8 cellular contexts compared by ENCODE assay signal in the genomic region with DNA sequence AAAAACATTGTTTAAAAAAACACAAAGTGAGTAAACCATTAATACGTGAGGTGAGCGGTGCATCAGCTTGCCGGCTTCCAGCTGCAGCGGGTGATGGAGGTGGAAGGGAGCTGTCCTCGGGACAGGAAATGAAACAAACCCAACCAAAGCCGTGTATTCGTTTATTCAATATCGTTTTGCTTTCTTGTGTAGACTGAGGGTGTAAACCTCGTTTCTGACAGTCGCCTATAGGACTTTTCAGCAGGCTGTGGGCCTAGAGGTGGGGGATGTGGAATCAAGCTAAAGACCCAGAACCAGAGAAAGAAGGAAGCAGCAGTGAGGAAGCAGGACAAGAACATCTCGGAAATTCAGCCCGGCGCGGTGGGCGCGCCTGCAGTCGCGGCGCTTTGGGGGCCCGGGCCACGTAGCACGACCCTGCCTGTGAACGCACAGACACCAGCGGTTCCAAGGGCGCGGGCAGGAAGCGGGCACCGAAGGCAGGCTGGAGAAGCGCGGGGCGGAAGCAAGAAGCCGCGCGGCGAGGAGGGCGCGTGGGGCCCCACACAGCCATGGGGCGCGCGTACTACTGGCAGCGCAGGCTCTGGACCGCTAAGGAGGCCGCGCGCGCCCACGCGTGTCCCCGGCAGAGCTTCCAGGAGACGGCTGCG. TPM values are rescaled to one million over a fixed set of nuclear protein-coding genes. Genes with fewer than 3 reads are reported as not detected.
A peak's percentile ranks its signal among the peaks of the same experiment; 100 is the strongest.
DNase-seq lines count a peak whose midpoint lies in the region; ATAC-seq, FAIRE-seq and TF ChIP-seq lines count a peak whose summit lies in the region.

No MANE protein-coding gene starts in this region.

- no peaks in the 10 kb centered on the region for H3K9me1 ChIP-seq in K562 (ENCODE audit: control insufficient read depth, insufficient read depth, low read length)

- peaks cover 15 to 18% of the 10 kb centered on the region in 2 donors for H3K4me1 Mint-ChIP-seq in stimulated activated naive B cell treated with anti-CD40 and anti-IgM and Interleukin-4, amounts not matched to agents 10 μg/mL and 1 μg/mL and 100 μg/mL, for 72 hours

- POLR2A ChIA-PET in K562 (lab: Yijun Ruan, JAX) = interaction anchor here (0.6 to 1.2 kb wide), 3 partner anchors 9 to 296 kb away, joined by 3 read pairs; no protein-coding TSS in a partner anchor

- TF ChIP-seq POLR2A in NB4 (IDR thresholded peaks at IDR 0.05; ENCODE audit: extremely low read depth, insufficient read length) (no peak), K562 (conservative IDR thresholded peaks at IDR 0.05) (no peak)

- DNase-seq in NB4 (ENCODE audit: low read depth) (no peak), K562 (ENCODE audit: extremely low read depth in 1 of 4, low spot score in 3 of 4) (no peak), KBM-7 (no peak)
- peak; percentile 14 for DNase-seq in stimulated activated naive B cell treated with anti-CD40 and anti-IgM and Interleukin-4, amounts not matched to agents 10 μg/mL and 1 μg/mL and 100 μg/mL, for 72 hours

- peaks cover 26% of the 10 kb centered on the region for H3K79me2 ChIP-seq in K562 (ENCODE audit: control insufficient read depth, insufficient read depth, low read length)

- H3K9ac ChIP-seq in BLaER1 (peak overlapping the region; percentile 20; the same call in 1 of the 2 replicates), K562 (ENCODE audit: insufficient read depth in 1 of 2, low read depth in 2 of 2, low read length in 2 of 2) (no peak overlapping the region), liver (ENCODE audit: low read depth in 1 of 2, low read length in 2 of 2) (peak overlapping the region; percentile 54 to 59)

- H3K27ac Mint-ChIP-seq in stimulated activated naive B cell treated with anti-CD40 and anti-IgM and Interleukin-4, amounts not matched to agents 10 μg/mL and 1 μg/mL and 100 μg/mL, for 72 hours = peak overlapping the region; percentile 97

- in situ Hi-C loops in K562 (cut with MboI) = no loop called here
- in situ Hi-C loops in KBM-7 (cut with MboI; ENCODE audit: low pct_unique_long_range_greater_than_20kb, low sequenced_read_pairs) = no loop called here

- no peak for TF ChIP-seq EP300 in K562 (IDR thresholded peaks at IDR 0.05; ENCODE audit: low read length)

- CTCF ChIA-PET in K562 (lab: Yijun Ruan, JAX; ENCODE audit: low intra/inter-chr PET ratio) = interaction anchor here (0.6 kb wide), 1 partner anchor 8 kb away, joined by 3 read pairs; no protein-coding TSS in a partner anchor

- H4K20me1 ChIP-seq in BLaER1 (no peaks in the 10 kb centered on the region), K562 (replicated peaks; ENCODE audit: control insufficient read depth, insufficient read depth, low read length) (no peaks in the 10 kb centered on the region)

- H3K4me3 ChIP-seq in BLaER1 = peak overlapping the region; percentile 90
- H3K4me3 ChIP-seq in NB4 (ENCODE audit: low read depth, low read length) = peak overlapping the region; percentile 57
- H3K4me3 ChIP-seq in K562 = no peak overlapping the region
- peak overlapping the region; percentile 57 to 100 (median 75) for H3K4me3 ChIP-seq in liver (ENCODE audit: low read depth in 1 of 3, low read length in 3 of 3)

- WGBS in K562 (ENCODE audit: insufficient coverage, low coverage, missing lambda C conversion rate) = 96% methylated on average over 17 of the region's 51 CpGs
- 29% methylated on average over 51 of the region's 51 CpGs for WGBS in liver

- peak overlapping the region; percentile 86 to 87 for H3K4me3 Mint-ChIP-seq in stimulated activated naive B cell treated with anti-CD40 and anti-IgM and Interleukin-4, amounts not matched to agents 10 μg/mL and 1 μg/mL and 100 μg/mL, for 72 hours

- H3K27ac ChIP-seq in BLaER1 (peak overlapping the region; percentile 95), K562 (ENCODE audit: extremely low read depth, low read depth, low read length) (peak overlapping the region; percentile 92; the same call in 2 of the 3 replicates), liver (ENCODE audit: low read depth in 1 of 2, low read length in 2 of 2) (peak overlapping the region; percentile 92 to 95)

- no peak for FAIRE-seq in K562 (lab: Jason Lieb, UNC)

- H3K27me3 ChIP-seq in BLaER1 = no peaks in the 10 kb centered on the region
- H3K27me3 ChIP-seq in K562 (ENCODE audit: control insufficient read depth in 2 of 2, insufficient read depth in 2 of 2, low read length in 2 of 2) = peaks cover 3% of the 10 kb centered on the region in 2 experiments; a peak in 2 of 5 replicates
- H3K27me3 ChIP-seq in liver (ENCODE audit: control insufficient read depth in 4 of 4, insufficient read depth in 4 of 4, low read length in 3 of 4) = no peaks in the 10 kb centered on the region

- intact Hi-C loops in K562 (cut with micrococcal nuclease) = no loop called here

- H3K4me2 ChIP-seq in BLaER1 = peak overlapping the region; percentile 62
- H3K4me2 ChIP-seq in K562 (ENCODE audit: insufficient read depth, low read length) = peak overlapping the region; percentile 32; the same call in 1 of the 2 replicates

- peaks cover 16% of the 10 kb centered on the region for H3K4me1 ChIP-seq in BLaER1
- H3K4me1 ChIP-seq in K562 (replicated peaks in 1 of 2; ENCODE audit: control insufficient read depth in 2 of 2, insufficient read depth in 2 of 2, low read length in 2 of 2) = peaks cover 2 to 13% of the 10 kb centered on the region in 2 experiments; a peak in 3 of 5 replicates
- peaks cover 0 to 15% (median 9%) of the 10 kb centered on the region in 4 donors for H3K4me1 ChIP-seq in liver (ENCODE audit: control insufficient read depth in 4 of 4, insufficient read depth in 4 of 4, low read length in 3 of 4)

- H3K9me3 ChIP-seq in BLaER1 = peaks cover 42% of the 10 kb centered on the region
- peaks cover 6% of the 10 kb centered on the region for H3K9me3 ChIP-seq in K562 (replicated peaks; ENCODE audit: control insufficient read depth, insufficient read depth, low read depth, low read length)
- H3K9me3 ChIP-seq in liver (ENCODE audit: control insufficient read depth in 4 of 4, low read length in 3 of 4) = peaks cover 4 to 14% (median 9%) of the 10 kb centered on the region in 4 donors

- H2AFZ ChIP-seq in K562 (ENCODE audit: low read depth, low read length) = peak overlapping the region; percentile 84

- ATAC-seq in GM19467 (IDR thresholded peaks at IDR 0.05; ENCODE audit: unreplicated experiment) (peak; percentile 23), K562 (no peak), HG03095 (IDR thresholded peaks at IDR 0.05; ENCODE audit: unreplicated experiment) (no peak)
- peak in 1 of 2 donors; percentile 49 for ATAC-seq in stimulated activated naive B cell treated with anti-CD40 and anti-IgM and Interleukin-4, amounts not matched to agents 10 μg/mL and 1 μg/mL and 100 μg/mL, for 72 hours (replicated peaks)

- TF ChIP-seq RAD21 in K562 (CRISPR knock-in tag; conservative IDR thresholded peaks at IDR 0.05 in 1 of 2, IDR thresholded peaks at IDR 0.05 in 1 of 2) (no peak), liver (IDR thresholded peaks at IDR 0.05) (no peak)

- peaks cover 24 to 25% of the 10 kb centered on the region in 2 donors for H3K9me3 Mint-ChIP-seq in stimulated activated naive B cell treated with anti-CD40 and anti-IgM and Interleukin-4, amounts not matched to agents 10 μg/mL and 1 μg/mL and 100 μg/mL, for 72 hours

- peaks cover 32% of the 10 kb centered on the region in 2 donors for H3K36me3 Mint-ChIP-seq in stimulated activated naive B cell treated with anti-CD40 and anti-IgM and Interleukin-4, amounts not matched to agents 10 μg/mL and 1 μg/mL and 100 μg/mL, for 72 hours

- no TSS peak for BruUV-seq in K562 (replicated peaks; lab: Mats Ljungman, UMichigan)

- peaks cover 8% of the 10 kb centered on the region for H3K36me3 ChIP-seq in BLaER1
- H3K36me3 ChIP-seq in K562 (ENCODE audit: control insufficient read depth, insufficient read depth, low read length) = no peaks in the 10 kb centered on the region
- no peaks in the 10 kb centered on the region for H3K36me3 ChIP-seq in liver (ENCODE audit: control insufficient read depth in 4 of 4, insufficient read depth in 3 of 4, low read depth in 1 of 4, low read length in 3 of 4)

- TF ChIP-seq CTCF in NB4 (IDR thresholded peaks at IDR 0.05; ENCODE audit: low read depth, low read length) (no peak), K562 (IDR thresholded peaks at IDR 0.05 in 2 of 3, conservative IDR thresholded peaks at IDR 0.05 in 1 of 3; ENCODE audit: insufficient read depth in 2 of 3, low read depth in 1 of 3, low read length in 3 of 3) (no peak), liver (IDR thresholded peaks at IDR 0.05; ENCODE audit: low read depth, low read length, missing input control) (no peak)

- peaks cover 18% of the 10 kb centered on the region in 2 donors for H3K27me3 Mint-ChIP-seq in stimulated activated naive B cell treated with anti-CD40 and anti-IgM and Interleukin-4, amounts not matched to agents 10 μg/mL and 1 μg/mL and 100 μg/mL, for 72 hours

TF ChIP-seq in liver, 16 proteins besides CTCF, POLR2A, EP300 and RAD21 (continues in another document):
- TF ChIP-seq EGR1 (IDR thresholded peaks at IDR 0.05; ENCODE audit: low read depth in 2 of 2) = no peak
- no peak for TF ChIP-seq YY1 (IDR thresholded peaks at IDR 0.05)
- TF ChIP-seq HNF4A (conservative IDR thresholded peaks at IDR 0.05) = no peak
- TF ChIP-seq, protein P1, sequence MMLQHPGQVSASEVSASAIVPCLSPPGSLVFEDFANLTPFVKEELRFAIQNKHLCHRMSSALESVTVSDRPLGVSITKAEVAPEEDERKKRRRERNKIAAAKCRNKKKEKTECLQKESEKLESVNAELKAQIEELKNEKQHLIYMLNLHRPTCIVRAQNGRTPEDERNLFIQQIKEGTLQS (IDR thresholded peaks at IDR 0.05) = no peak
- TF ChIP-seq GABPA (IDR thresholded peaks at IDR 0.05 in 1 of 2, conservative IDR thresholded peaks at IDR 0.05 in 1 of 2) = no peak
- TF ChIP-seq HNF4G (IDR thresholded peaks at IDR 0.05) = no peak

RNA-seq across cellular contexts. Expression of a gene that starts 0.8 kb away (rescaled TPM):
- total RNA-seq in K562 (2011; cell fraction: chromatin; rRNA removed; ENCODE audit: low replicate concordance) = 65.7 and 133 TPM in 2 replicates
- total RNA-seq in K562 (2011; cell fraction: nucleolus; rRNA removed) = 34.5 and 46.6 TPM in 2 replicates
- 49.6 and 76.0 TPM in 2 replicates for total RNA-seq in K562 (2011; cell fraction: nucleoplasm; rRNA removed)
- total RNA-seq in K562 (2014; rRNA removed) = 8.8 and 9.1 TPM in 2 replicates
- 8.2 and 11.6 TPM in 2 replicates for total RNA-seq in K562 (2014; rRNA removed; fragmentation: Illumina TruSeq; extraction: Trizol)
- 7.9 and 9.5 TPM in 2 replicates for total RNA-seq in K562 (2015; rRNA removed; fragmentation: Illumina TruSeq; extraction: Trizol)
- 9.8 and 13.2 TPM in 2 replicates for total RNA-seq in K562 (2021)
- 9.8 and 10.7 TPM in 2 replicates for polyA plus RNA-seq in K562 (2011; rRNA removed)
- 12.4 and 12.6 TPM in 2 replicates for polyA plus RNA-seq in K562 (2011; cell fraction: cytosol; rRNA removed)
- polyA plus RNA-seq in K562 (2011; cell fraction: nucleus; rRNA removed) = 18.4 and 20.5 TPM in 2 replicates
- polyA plus RNA-seq in K562 (2012) = 5.1 and 9.3 TPM in 2 replicates
- polyA plus RNA-seq in K562 (2014; fragmentation: Illumina TruSeq; extraction: Trizol) = 7.1 TPM in 2 replicates
- polyA plus RNA-seq in K562 (2014; fragmentation: Nextera tagmentation; extraction: Ambion mirVana) = under 1 TPM; 0.66 TPM
- polyA plus RNA-seq in K562 (2014; rRNA removed) = 7.7 and 8.4 TPM in 2 replicates
- 42.6 and 44.4 TPM in 2 replicates for polyA minus RNA-seq in K562 (2011; rRNA and poly(A)+ RNA removed)
- 15.1 and 22.8 TPM in 2 replicates for polyA minus RNA-seq in K562 (2011; cell fraction: cytosol; rRNA and poly(A)+ RNA removed)
- 45.0 and 65.4 TPM in 2 replicates for polyA minus RNA-seq in K562 (2011; cell fraction: nucleus; rRNA and poly(A)+ RNA removed)
- 10 to 100 TPM; 23.1 to 31.4 TPM for total RNA-seq in liver
- 1 to 10 TPM; 7.1 to 8.0 TPM for polyA plus RNA-seq in liver

Comparison
In these comparisons a context has a peak if more than half of its experiments do, and no peak if none do; other contexts are left out.
1. H3K9ac ChIP-seq: peak in BLaER1 (single experiment) and liver (2 of 2); none in K562 (0 of 2).
2. Peak in every context shown above with its lines, with median percentiles within 50 percentile points of each other: H3K27ac ChIP-seq.